In the genomic region with DNA sequence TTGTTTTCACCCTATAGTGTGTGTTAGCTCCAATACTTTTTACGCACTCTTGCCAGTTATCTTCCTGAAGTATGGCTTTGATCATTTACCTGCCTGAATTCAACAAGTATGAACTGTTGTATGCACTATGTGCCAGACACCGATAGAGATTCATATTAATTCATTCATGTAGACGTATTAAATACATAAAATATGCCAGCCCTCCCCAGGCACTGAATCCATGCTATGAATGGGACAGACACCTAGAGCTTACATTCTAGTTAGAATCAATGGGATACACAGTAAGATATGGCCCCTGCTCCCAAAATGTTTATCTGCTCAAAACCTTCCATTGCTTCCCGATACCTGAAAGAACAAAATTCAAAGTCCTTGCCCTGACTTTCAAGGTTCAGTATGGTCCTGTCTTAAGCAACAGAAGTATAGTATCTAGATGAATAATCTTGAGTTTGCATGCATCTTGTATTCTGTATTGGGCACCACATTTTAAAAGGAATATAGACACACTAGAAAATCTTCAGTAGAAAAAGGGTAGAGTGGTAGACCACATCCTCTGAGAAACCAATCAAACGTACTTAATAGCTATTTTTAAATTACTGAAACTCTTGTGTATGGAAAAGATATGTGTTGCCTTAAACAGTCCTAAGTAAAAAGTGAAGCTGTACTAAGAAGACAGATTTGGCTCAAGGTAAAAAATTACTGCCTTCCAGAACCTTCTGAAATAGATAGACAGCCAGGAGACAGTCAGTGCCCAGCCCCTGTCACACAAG, we compare ENCODE assay signal across 1 cellular context.
TF ChIP-seq lines count a peak whose summit lies in the region.

No MANE protein-coding gene starts in this region.

TF ChIP-seq in K562, 482 proteins besides CTCF, POLR2A, EP300 and RAD21:
- TF ChIP-seq GATA2 (CRISPR knock-in tag; IDR thresholded peaks at IDR 0.05) (no peak), CBX3 (IDR thresholded peaks at IDR 0.05; ENCODE audit: borderline replicate concordance in 1 of 2, low read length in 2 of 2) (no peak), GTF2A2 (tag; IDR thresholded peaks at IDR 0.05) (no peak), TAF9B (IDR thresholded peaks at IDR 0.05; ENCODE audit: partially characterized antibody) (no peak), CREM (IDR thresholded peaks at IDR 0.05; ENCODE audit: low read depth) (no peak), ZNF561 (CRISPR knock-in tag; conservative IDR thresholded peaks at IDR 0.05) (no peak), CHD2 (IDR thresholded peaks at IDR 0.05; ENCODE audit: low read depth, low read length) (no peak), FOXM1 (IDR thresholded peaks at IDR 0.05; ENCODE audit: low read depth) (no peak), FOXM1 (CRISPR knock-in tag; IDR thresholded peaks at IDR 0.05; ENCODE audit: low read depth) (no peak), MIER1 (IDR thresholded peaks at IDR 0.05; ENCODE audit: low read depth) (no peak), HDAC3 (IDR thresholded peaks at IDR 0.05; ENCODE audit: borderline replicate concordance, partially characterized antibody) (no peak), BCOR (IDR thresholded peaks at IDR 0.05) (no peak), RUNX1 (IDR thresholded peaks at IDR 0.05; ENCODE audit: low read depth) (no peak), KDM4B (IDR thresholded peaks at IDR 0.05; ENCODE audit: borderline replicate concordance in 2 of 2, low read depth in 1 of 2) (no peak)
- TF ChIP-seq, protein P1, sequence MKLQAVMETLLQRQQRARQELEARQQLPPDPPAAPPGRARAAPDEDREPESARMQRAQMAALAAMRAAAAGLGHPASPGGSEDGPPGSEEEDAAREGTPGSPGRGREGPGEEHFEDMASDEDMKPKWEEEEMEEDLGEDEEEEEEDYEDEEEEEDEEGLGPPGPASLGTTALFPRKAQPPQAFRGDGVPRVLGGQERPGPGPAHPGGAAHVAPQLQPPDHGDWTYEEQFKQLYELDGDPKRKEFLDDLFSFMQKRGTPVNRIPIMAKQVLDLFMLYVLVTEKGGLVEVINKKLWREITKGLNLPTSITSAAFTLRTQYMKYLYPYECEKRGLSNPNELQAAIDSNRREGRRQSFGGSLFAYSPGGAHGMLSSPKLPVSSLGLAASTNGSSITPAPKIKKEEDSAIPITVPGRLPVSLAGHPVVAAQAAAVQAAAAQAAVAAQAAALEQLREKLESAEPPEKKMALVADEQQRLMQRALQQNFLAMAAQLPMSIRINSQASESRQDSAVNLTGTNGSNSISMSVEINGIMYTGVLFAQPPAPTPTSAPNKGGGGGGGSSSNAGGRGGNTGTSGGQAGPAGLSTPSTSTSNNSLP (IDR thresholded peaks at IDR 0.05; ENCODE audit: borderline replicate concordance, low read depth, low read length): no peak
- TF ChIP-seq, protein P2, sequence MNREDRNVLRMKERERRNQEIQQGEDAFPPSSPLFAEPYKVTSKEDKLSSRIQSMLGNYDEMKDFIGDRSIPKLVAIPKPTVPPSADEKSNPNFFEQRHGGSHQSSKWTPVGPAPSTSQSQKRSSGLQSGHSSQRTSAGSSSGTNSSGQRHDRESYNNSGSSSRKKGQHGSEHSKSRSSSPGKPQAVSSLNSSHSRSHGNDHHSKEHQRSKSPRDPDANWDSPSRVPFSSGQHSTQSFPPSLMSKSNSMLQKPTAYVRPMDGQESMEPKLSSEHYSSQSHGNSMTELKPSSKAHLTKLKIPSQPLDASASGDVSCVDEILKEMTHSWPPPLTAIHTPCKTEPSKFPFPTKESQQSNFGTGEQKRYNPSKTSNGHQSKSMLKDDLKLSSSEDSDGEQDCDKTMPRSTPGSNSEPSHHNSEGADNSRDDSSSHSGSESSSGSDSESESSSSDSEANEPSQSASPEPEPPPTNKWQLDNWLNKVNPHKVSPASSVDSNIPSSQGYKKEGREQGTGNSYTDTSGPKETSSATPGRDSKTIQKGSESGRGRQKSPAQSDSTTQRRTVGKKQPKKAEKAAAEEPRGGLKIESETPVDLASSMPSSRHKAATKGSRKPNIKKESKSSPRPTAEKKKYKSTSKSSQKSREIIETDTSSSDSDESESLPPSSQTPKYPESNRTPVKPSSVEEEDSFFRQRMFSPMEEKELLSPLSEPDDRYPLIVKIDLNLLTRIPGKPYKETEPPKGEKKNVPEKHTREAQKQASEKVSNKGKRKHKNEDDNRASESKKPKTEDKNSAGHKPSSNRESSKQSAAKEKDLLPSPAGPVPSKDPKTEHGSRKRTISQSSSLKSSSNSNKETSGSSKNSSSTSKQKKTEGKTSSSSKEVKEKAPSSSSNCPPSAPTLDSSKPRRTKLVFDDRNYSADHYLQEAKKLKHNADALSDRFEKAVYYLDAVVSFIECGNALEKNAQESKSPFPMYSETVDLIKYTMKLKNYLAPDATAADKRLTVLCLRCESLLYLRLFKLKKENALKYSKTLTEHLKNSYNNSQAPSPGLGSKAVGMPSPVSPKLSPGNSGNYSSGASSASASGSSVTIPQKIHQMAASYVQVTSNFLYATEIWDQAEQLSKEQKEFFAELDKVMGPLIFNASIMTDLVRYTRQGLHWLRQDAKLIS (CRISPR knock-in tag; IDR thresholded peaks at IDR 0.05): no peak
- TF ChIP-seq, protein P3, sequence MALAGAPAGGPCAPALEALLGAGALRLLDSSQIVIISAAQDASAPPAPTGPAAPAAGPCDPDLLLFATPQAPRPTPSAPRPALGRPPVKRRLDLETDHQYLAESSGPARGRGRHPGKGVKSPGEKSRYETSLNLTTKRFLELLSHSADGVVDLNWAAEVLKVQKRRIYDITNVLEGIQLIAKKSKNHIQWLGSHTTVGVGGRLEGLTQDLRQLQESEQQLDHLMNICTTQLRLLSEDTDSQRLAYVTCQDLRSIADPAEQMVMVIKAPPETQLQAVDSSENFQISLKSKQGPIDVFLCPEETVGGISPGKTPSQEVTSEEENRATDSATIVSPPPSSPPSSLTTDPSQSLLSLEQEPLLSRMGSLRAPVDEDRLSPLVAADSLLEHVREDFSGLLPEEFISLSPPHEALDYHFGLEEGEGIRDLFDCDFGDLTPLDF (CRISPR knock-in tag; IDR thresholded peaks at IDR 0.05): no peak
- TF ChIP-seq, protein P4, sequence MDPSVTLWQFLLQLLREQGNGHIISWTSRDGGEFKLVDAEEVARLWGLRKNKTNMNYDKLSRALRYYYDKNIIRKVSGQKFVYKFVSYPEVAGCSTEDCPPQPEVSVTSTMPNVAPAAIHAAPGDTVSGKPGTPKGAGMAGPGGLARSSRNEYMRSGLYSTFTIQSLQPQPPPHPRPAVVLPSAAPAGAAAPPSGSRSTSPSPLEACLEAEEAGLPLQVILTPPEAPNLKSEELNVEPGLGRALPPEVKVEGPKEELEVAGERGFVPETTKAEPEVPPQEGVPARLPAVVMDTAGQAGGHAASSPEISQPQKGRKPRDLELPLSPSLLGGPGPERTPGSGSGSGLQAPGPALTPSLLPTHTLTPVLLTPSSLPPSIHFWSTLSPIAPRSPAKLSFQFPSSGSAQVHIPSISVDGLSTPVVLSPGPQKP (CRISPR knock-in tag; IDR thresholded peaks at IDR 0.05): no peak
- TF ChIP-seq, protein P5, sequence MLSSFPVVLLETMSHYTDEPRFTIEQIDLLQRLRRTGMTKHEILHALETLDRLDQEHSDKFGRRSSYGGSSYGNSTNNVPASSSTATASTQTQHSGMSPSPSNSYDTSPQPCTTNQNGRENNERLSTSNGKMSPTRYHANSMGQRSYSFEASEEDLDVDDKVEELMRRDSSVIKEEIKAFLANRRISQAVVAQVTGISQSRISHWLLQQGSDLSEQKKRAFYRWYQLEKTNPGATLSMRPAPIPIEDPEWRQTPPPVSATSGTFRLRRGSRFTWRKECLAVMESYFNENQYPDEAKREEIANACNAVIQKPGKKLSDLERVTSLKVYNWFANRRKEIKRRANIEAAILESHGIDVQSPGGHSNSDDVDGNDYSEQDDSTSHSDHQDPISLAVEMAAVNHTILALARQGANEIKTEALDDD (IDR thresholded peaks at IDR 0.05): no peak
